13 cellular contexts compared by ENCODE assay signal in genomic region chr1:3482590-3482899, GRCh38. TPM values are rescaled to one million over a fixed set of nuclear protein-coding genes. Genes with fewer than 3 reads are reported as not detected.
DNase-seq lines count a peak whose midpoint lies in the region; ATAC-seq and TF ChIP-seq lines count a peak whose summit lies in the region.
"Had no signal": no experiment of that assay in that cellular context is flagged by ENCODE, and none has a peak within 500 bp of the region (broad histone marks: within the 10 kb centered on the region; RNA-seq: fewer than 3 reads in every experiment).

No MANE protein-coding gene starts in this region.

- no peaks in the 10 kb centered on the region for H3K27me3 Mint-ChIP-seq in activated CD8-positive, alpha-beta memory T cell treated with anti-CD3 and anti-CD28 coated beads, Interleukin-2, amount 10 ng/mL, durations not matched to agents 7 days and 5 days
- H3K27me3 Mint-ChIP-seq: activated CD4-positive, alpha-beta memory T cell treated with anti-CD3 and anti-CD28 coated beads, Interleukin-2, amount 10 ng/mL, durations not matched to agents 7 days and 5 days had no signal

- no peak overlapping the region for H3K27ac ChIP-seq in transverse colon
- H3K27ac ChIP-seq in tibial artery = no peak overlapping the region
- no peak overlapping the region for H3K27ac ChIP-seq in A673 (ENCODE audit: low read depth, low read length, poor library complexity, severe bottlenecking)

- H3K9me3 Mint-ChIP-seq in activated CD8-positive, alpha-beta memory T cell treated with anti-CD3 and anti-CD28 coated beads, Interleukin-2, amount 10 ng/mL, durations not matched to agents 7 days and 5 days (ENCODE audit: low read depth) = no peaks in the 10 kb centered on the region
- H3K9me3 Mint-ChIP-seq: activated CD4-positive, alpha-beta memory T cell treated with anti-CD3 and anti-CD28 coated beads, Interleukin-2, amount 10 ng/mL, durations not matched to agents 7 days and 5 days had no signal

- DNase-seq in activated CD8-positive, alpha-beta memory T cell treated with anti-CD3 and anti-CD28 coated beads, Interleukin-2, amount 10 ng/mL, durations not matched to agents 7 days and 5 days = no peak
- DNase-seq in activated CD8-positive, alpha-beta memory T cell treated with anti-CD3 and anti-CD28 coated beads for 24 hours = no peak
- DNase-seq in NB4 (ENCODE audit: low read depth) (no peak), dermis blood vessel endothelial cell (peak; percentile 26), transverse colon (no peak), tibial artery (no peak), NCI-H524 (lab: John Stamatoyannopoulos, UW) (no peak), A673 (ENCODE audit: low spot score) (no peak)
- DNase-seq: activated CD4-positive, alpha-beta memory T cell treated with anti-CD3 and anti-CD28 coated beads, Interleukin-2, amount 10 ng/mL, durations not matched to agents 7 days and 5 days; amniotic stem cell; SW 1271 had no signal

- H3K36me3 Mint-ChIP-seq in activated CD8-positive, alpha-beta memory T cell treated with anti-CD3 and anti-CD28 coated beads, Interleukin-2, amount 10 ng/mL, durations not matched to agents 7 days and 5 days = no peaks in the 10 kb centered on the region

- H3K36me3 ChIP-seq in transverse colon = no peaks in the 10 kb centered on the region
- H3K36me3 ChIP-seq in tibial artery = no peaks in the 10 kb centered on the region
- no peaks in the 10 kb centered on the region for H3K36me3 ChIP-seq in A673 (ENCODE audit: insufficient read depth, low read length, poor library complexity, severe bottlenecking)
- H3K36me3 ChIP-seq: MG63 had no signal

- in situ Hi-C loops in transverse colon (cut with MboI; ENCODE audit: low pct_ligation_motif_present in 1 of 4, low pct_unique_long_range_greater_than_20kb in 1 of 4, low sequenced_read_pairs in 3 of 4) = loop anchor here in 1 of 4 donors (10.0 kb wide), 1 partner anchor 142 kb away; the partner anchor contains the start of gene TPRG1L

- no TSS peak for BruUV-seq in A673 (replicated peaks; lab: Mats Ljungman, UMichigan)

- no peak overlapping the region for H3K4me3 Mint-ChIP-seq in activated CD8-positive, alpha-beta memory T cell treated with anti-CD3 and anti-CD28 coated beads, Interleukin-2, amount 10 ng/mL, durations not matched to agents 7 days and 5 days
- H3K4me3 Mint-ChIP-seq: activated CD4-positive, alpha-beta memory T cell treated with anti-CD3 and anti-CD28 coated beads, Interleukin-2, amount 10 ng/mL, durations not matched to agents 7 days and 5 days had no signal

- TF ChIP-seq POLR2A in NB4 (IDR thresholded peaks at IDR 0.05; ENCODE audit: extremely low read depth, insufficient read length) = no peak
- no peak for TF ChIP-seq POLR2A in transverse colon (IDR thresholded peaks at IDR 0.05)

- H3K27me3 ChIP-seq in transverse colon = no peaks in the 10 kb centered on the region
- peaks cover 0 to 23% of the 10 kb centered on the region in 2 donors for H3K27me3 ChIP-seq in tibial artery
- H3K27me3 ChIP-seq in A673 (replicated peaks; ENCODE audit: insufficient read depth, low read depth, low read length, poor library complexity) = no peaks in the 10 kb centered on the region
- H3K27me3 ChIP-seq: MG63 had no signal

- CTCF ChIA-PET in activated CD8-positive, alpha-beta memory T cell treated with anti-CD3 and anti-CD28 coated beads, Interleukin-2, amount 10 ng/mL, durations not matched to agents 7 days and 5 days (lab: Charles Lee) = interaction anchor here (1.3 to 3.6 kb wide), 2 partner anchors 28 to 29 kb away, joined by 3 to 19 read pairs; no protein-coding TSS in a partner anchor
- CTCF ChIA-PET in A673 (lab: Charles Lee) = interaction anchor here (3.3 kb wide), 1 partner anchor 29 kb away, joined by 15 read pairs; no protein-coding TSS in a partner anchor

- H3K4me1 Mint-ChIP-seq in activated CD8-positive, alpha-beta memory T cell treated with anti-CD3 and anti-CD28 coated beads, Interleukin-2, amount 10 ng/mL, durations not matched to agents 7 days and 5 days = no peaks in the 10 kb centered on the region
- H3K4me1 Mint-ChIP-seq: activated CD4-positive, alpha-beta memory T cell treated with anti-CD3 and anti-CD28 coated beads, Interleukin-2, amount 10 ng/mL, durations not matched to agents 7 days and 5 days had no signal

- no peak overlapping the region for H3K27ac Mint-ChIP-seq in activated CD8-positive, alpha-beta memory T cell treated with anti-CD3 and anti-CD28 coated beads, Interleukin-2, amount 10 ng/mL, durations not matched to agents 7 days and 5 days
- H3K27ac Mint-ChIP-seq: activated CD4-positive, alpha-beta memory T cell treated with anti-CD3 and anti-CD28 coated beads, Interleukin-2, amount 10 ng/mL, durations not matched to agents 7 days and 5 days had no signal

- peaks cover 0 to 9% (median 7%) of the 10 kb centered on the region in 4 donors for H3K4me1 ChIP-seq in transverse colon
- no peaks in the 10 kb centered on the region for H3K4me1 ChIP-seq in tibial artery
- no peaks in the 10 kb centered on the region for H3K4me1 ChIP-seq in A673 (ENCODE audit: insufficient read depth, low read length, poor library complexity, severe bottlenecking)

- ATAC-seq in activated CD8-positive, alpha-beta memory T cell treated with anti-CD3 and anti-CD28 coated beads, Interleukin-2, amount 10 ng/mL, durations not matched to agents 7 days and 5 days = peak; percentile 51

- 55% methylated on average over 8 of the region's 10 CpGs; no CpG with 5 or more reads in 1 of the 2 donors for whole genome bisulfite sequencing in transverse colon (ENCODE audit: low coverage in 1 of 2), 2 donors

- TF ChIP-seq CTCF in NB4 (IDR thresholded peaks at IDR 0.05; ENCODE audit: low read depth, low read length) = peak; percentile 26
- TF ChIP-seq CTCF in transverse colon (IDR thresholded peaks at IDR 0.05) = peak in 3 of 5 experiments; percentile 5 to 36 (median 18)
- TF ChIP-seq CTCF in tibial artery (IDR thresholded peaks at IDR 0.05) = no peak
- TF ChIP-seq CTCF in A673 (conservative IDR thresholded peaks at IDR 0.05; ENCODE audit: low read depth, low read length) = no peak

- intact Hi-C loops in transverse colon (cut with DNase I; ENCODE audit: low total_unique reads) (no loop called here), tibial artery (cut with DNase I; ENCODE audit: low total_unique reads) (no loop called here), A673 (cut with micrococcal nuclease; ENCODE audit: unreplicated experiment) (no loop called here)

- POLR2A ChIA-PET in A673 (lab: Charles Lee; ENCODE audit: low non-redundant PET) = no interaction called here

- no peaks in the 10 kb centered on the region for H3K9me3 ChIP-seq in transverse colon
- H3K9me3 ChIP-seq in tibial artery = peaks cover 0 to 7% (median 0%) of the 10 kb centered on the region in 3 donors
- H3K9me3 ChIP-seq in A673 (ENCODE audit: low read depth, low read length, poor library complexity, severe bottlenecking) = no peaks in the 10 kb centered on the region
- H3K9me3 ChIP-seq: MG63 had no signal

- no peak for TF ChIP-seq EP300 in transverse colon (IDR thresholded peaks at IDR 0.05; ENCODE audit: low read depth)

- H3K4me3 ChIP-seq in NB4 (ENCODE audit: low read depth, low read length) (no peak overlapping the region), transverse colon (no peak overlapping the region), tibial artery (no peak overlapping the region), A673 (ENCODE audit: low read depth, low read length, poor library complexity, severe bottlenecking) (no peak overlapping the region)
- H3K4me3 ChIP-seq: MG63 had no signal

RNA-seq across cellular contexts. Expression of gene ARHGEF16, which starts 28.1 kb away (rescaled TPM):
- not detected for total RNA-seq in activated CD8-positive, alpha-beta memory T cell treated with anti-CD3 and anti-CD28 coated beads, Interleukin-2, amount 10 ng/mL, durations not matched to agents 7 days and 5 days
- total RNA-seq in dermis blood vessel endothelial cell = 0.51 TPM in 2 replicates
- total RNA-seq in transverse colon = 100 to 1,000 TPM; 104 to 240 (median 145) TPM
- 8.9 and 11.2 TPM in 2 replicates for total RNA-seq in A673 (2021)
- total RNA-seq: activated CD4-positive, alpha-beta memory T cell treated with anti-CD3 and anti-CD28 coated beads, Interleukin-2, amount 10 ng/mL, durations not matched to agents 7 days and 5 days; myocyte had no signal

Comparison
In these comparisons a context has a peak if more than half of its experiments do, and no peak if none do; other contexts are left out.
1. CTCF ChIP-seq: peak in NB4 (single experiment) and transverse colon (3 of 5); none in tibial artery (0 of 2) and A673 (single experiment).